In genomic region chr4:90127706-90128345, GRCh38 we compare ENCODE assay signal across 8 cellular contexts. TPM values are rescaled to one million over a fixed set of nuclear protein-coding genes. Genes with fewer than 3 reads are reported as not detected.
DNase-seq lines count a peak whose midpoint lies in the region; ATAC-seq, FAIRE-seq and TF ChIP-seq lines count a peak whose summit lies in the region.

No MANE protein-coding gene starts in this region.

- no peak for DNase-seq in GM12891 (ENCODE audit: insufficient read length, low spot score)
- DNase-seq in KBM-7: peak; percentile 18
- DNase-seq in chondrocyte (ENCODE audit: low spot score): no peak
- DNase-seq in testis: no peak
- DNase-seq in NCI-H1048 (lab: John Stamatoyannopoulos, UW): no peak
- no peak for DNase-seq in DMS114 treated with DMSO at 0.1 percent for 48 hours (lab: John Stamatoyannopoulos, UW; ENCODE audit: unreplicated experiment)

- H3K4me3 ChIP-seq in liver (ENCODE audit: low read depth in 1 of 3, low read length in 3 of 3): peak overlapping the region; percentile 47 to 63 (median 55)
- peak overlapping the region; percentile 72 to 84 for H3K4me3 ChIP-seq in testis

- H3K27me3 ChIP-seq in liver (ENCODE audit: control insufficient read depth in 4 of 4, insufficient read depth in 4 of 4, low read length in 3 of 4): peaks cover 0 to 5% (median 1%) of the 10 kb centered on the region in 4 donors
- no peaks in the 10 kb centered on the region for H3K27me3 ChIP-seq in testis

- H3K27ac ChIP-seq in liver (ENCODE audit: low read depth in 1 of 2, low read length in 2 of 2) (peak overlapping the region; percentile 43 to 67), testis (peak overlapping the region; percentile 80 to 86)

- H3K9me3 ChIP-seq in liver (ENCODE audit: control insufficient read depth in 4 of 4, low read length in 3 of 4) (no peaks in the 10 kb centered on the region), testis (no peaks in the 10 kb centered on the region)

- H3K36me3 ChIP-seq in liver (ENCODE audit: control insufficient read depth in 4 of 4, insufficient read depth in 3 of 4, low read depth in 1 of 4, low read length in 3 of 4) (no peaks in the 10 kb centered on the region), testis (ENCODE audit: low read depth, missing control alignments) (no peaks in the 10 kb centered on the region)

- peak; percentile 28 for ATAC-seq in GM21717 (IDR thresholded peaks at IDR 0.05; ENCODE audit: unreplicated experiment)

- FAIRE-seq in GM12891 (lab: Jason Lieb, UNC): peak; percentile 66

- WGBS in liver: 2% methylated on average over 81 of the region's 81 CpGs
- WGBS in testis, 2 donors: 0 to 1% methylated on average over 3 to 16 of the region's 81 CpGs

- TF ChIP-seq POLR2A in GM12891 (IDR thresholded peaks at IDR 0.05; ENCODE audit: low read depth, low read length): no peak
- no peak for TF ChIP-seq POLR2A in testis (IDR thresholded peaks at IDR 0.05)

- peak overlapping the region; percentile 45 for H3K27ac Mint-ChIP-seq in chondrocyte (ENCODE audit: unreplicated experiment)

- intact Hi-C loops in testis (cut with DNase I; ENCODE audit: low total_unique reads): no loop called here

- no peak for TF ChIP-seq CTCF in chondrocyte (IDR thresholded peaks at IDR 0.05)
- no peak for TF ChIP-seq CTCF in liver (IDR thresholded peaks at IDR 0.05; ENCODE audit: low read depth, low read length, missing input control)
- TF ChIP-seq CTCF in testis (IDR thresholded peaks at IDR 0.05): no peak

- H3K9me3 Mint-ChIP-seq in chondrocyte (ENCODE audit: low read depth): no peaks in the 10 kb centered on the region

- peaks cover 15% of the 10 kb centered on the region for H3K4me1 Mint-ChIP-seq in chondrocyte (ENCODE audit: low read depth)

- TF ChIP-seq RAD21 in liver (IDR thresholded peaks at IDR 0.05): no peak

- no peak overlapping the region for H3K9ac ChIP-seq in liver (ENCODE audit: low read depth in 1 of 2, low read length in 2 of 2)

- H3K4me3 Mint-ChIP-seq in chondrocyte (ENCODE audit: unreplicated experiment): peak overlapping the region; percentile 97

- in situ Hi-C loops in KBM-7 (cut with MboI; ENCODE audit: low pct_unique_long_range_greater_than_20kb, low sequenced_read_pairs): no loop called here

- H3K36me3 Mint-ChIP-seq in chondrocyte (ENCODE audit: low read depth): no peaks in the 10 kb centered on the region

- H3K4me1 ChIP-seq in liver (ENCODE audit: control insufficient read depth in 4 of 4, insufficient read depth in 4 of 4, low read length in 3 of 4) (peaks cover 7 to 19% (median 11%) of the 10 kb centered on the region in 4 donors), testis (no peaks in the 10 kb centered on the region)

- H3K27me3 Mint-ChIP-seq in chondrocyte (ENCODE audit: low read depth): peaks cover 50% of the 10 kb centered on the region

TF ChIP-seq in GM12891, 5 proteins besides CTCF, POLR2A, EP300 and RAD21:
- 0 out of 2 replicates have a peak, but pooled peaks have one; percentile 1 for TF ChIP-seq POU2F2 (IDR thresholded peaks at IDR 0.05; ENCODE audit: low read depth, low read length)
- TF ChIP-seq POLR2AphosphoS5 (IDR thresholded peaks at IDR 0.05; ENCODE audit: low read depth, low read length): no peak

TF ChIP-seq in liver, 16 proteins besides CTCF, POLR2A, EP300 and RAD21:
- TF ChIP-seq JUND (IDR thresholded peaks at IDR 0.05): no peak
- TF ChIP-seq, protein P1, sequence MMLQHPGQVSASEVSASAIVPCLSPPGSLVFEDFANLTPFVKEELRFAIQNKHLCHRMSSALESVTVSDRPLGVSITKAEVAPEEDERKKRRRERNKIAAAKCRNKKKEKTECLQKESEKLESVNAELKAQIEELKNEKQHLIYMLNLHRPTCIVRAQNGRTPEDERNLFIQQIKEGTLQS (IDR thresholded peaks at IDR 0.05): no peak
- TF ChIP-seq EGR1 (IDR thresholded peaks at IDR 0.05; ENCODE audit: low read depth in 2 of 2): no peak
- no peak for TF ChIP-seq SP1 (IDR thresholded peaks at IDR 0.05)
- no peak for TF ChIP-seq HNF4G (IDR thresholded peaks at IDR 0.05)
- no peak for TF ChIP-seq ZBTB33 (IDR thresholded peaks at IDR 0.05)
- TF ChIP-seq GABPA (IDR thresholded peaks at IDR 0.05 in 1 of 2, conservative IDR thresholded peaks at IDR 0.05 in 1 of 2): no peak
- TF ChIP-seq MAX (IDR thresholded peaks at IDR 0.05): no peak
- TF ChIP-seq TAF1 (conservative IDR thresholded peaks at IDR 0.05): no peak
- TF ChIP-seq REST (IDR thresholded peaks at IDR 0.05): no peak

RNA-seq across cellular contexts. Expression of gene CCSER1, which starts 0.6 kb away (rescaled TPM):
- 0.51 TPM for polyA plus RNA-seq in GM12891 (2012; ENCODE audit: low read depth, missing spikeins)
- total RNA-seq in chondrocyte (0.24 TPM in 1 of 3 replicates, not detected in the others), liver (1 to 10 TPM; 2.2 to 2.3 TPM), testis (100 to 1,000 TPM in 1 of 2 donors, 10 to 100 TPM in 1; 82.8 to 105 TPM)
- polyA plus RNA-seq in liver (under 1 TPM; 0.18 to 0.21 TPM), testis (ENCODE audit: insufficient read depth, low read depth, low replicate concordance) (20.2 TPM)

Comparison
In these comparisons a context has a peak if more than half of its experiments do, and no peak if none do; other contexts are left out.
1. RNA of gene CCSER1, which starts 0.6 kb away (total RNA-seq): 82.8 to 105 TPM in testis; 2.2 to 2.3 TPM in liver and 0.24 TPM in chondrocyte; every median in the first group is over 10 times any median in the second.